In the genomic region with DNA sequence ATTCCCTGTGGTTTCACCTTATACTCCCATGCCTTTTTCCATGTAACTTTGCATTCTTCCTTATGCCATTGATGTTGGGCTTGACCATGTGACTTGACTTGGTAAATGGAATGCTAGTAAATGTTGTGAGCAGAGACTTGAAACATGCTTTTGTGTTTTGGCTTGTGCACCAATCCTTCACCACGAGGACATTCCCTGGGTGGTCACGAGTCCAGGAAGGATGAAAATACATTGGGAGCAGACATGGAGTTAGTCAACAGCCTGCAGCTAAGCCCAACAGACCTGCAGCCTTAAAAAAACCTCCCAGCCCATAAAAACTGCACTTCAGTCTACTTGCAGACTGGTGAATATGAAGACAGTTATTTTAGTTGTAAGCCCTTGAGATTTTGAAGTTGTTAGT, we compare ENCODE assay signal across 28 cellular contexts.
A peak's percentile ranks its signal among the peaks of the same experiment; 100 is the strongest.
DNase-seq lines count a peak whose midpoint lies in the region; ATAC-seq, FAIRE-seq and TF ChIP-seq lines count a peak whose summit lies in the region.
"Had no signal": no experiment of that assay in that cellular context is flagged by ENCODE, and none has a peak within 500 bp of the region (broad histone marks: within the 10 kb centered on the region; RNA-seq: fewer than 3 reads in every experiment).

No MANE protein-coding gene starts in this region.

- H2BK15ac ChIP-seq in H1 (ENCODE audit: low read length), result no peak overlapping the region

- H3K27me3 ChIP-seq in H1 (replicated peaks in 1 of 4; ENCODE audit: control insufficient read depth in 3 of 4, extremely low read depth in 1 of 4, insufficient read depth in 3 of 4, low read length in 3 of 4), result no peaks in the 10 kb centered on the region
- H3K27me3 ChIP-seq in testis, result no peaks in the 10 kb centered on the region
- H3K27me3 ChIP-seq: BE2C, transverse colon had no signal

- H3K9ac ChIP-seq in H1 (replicated peaks in 1 of 4; ENCODE audit: extremely low read depth in 1 of 4, low read depth in 3 of 4, low read length in 3 of 4), result no peak overlapping the region

- CTCF ChIA-PET in H1 (lab: Charles Lee; ENCODE audit: partially characterized antibody), result interaction anchor here (1.3 kb wide), 1 partner anchor 12 kb away, joined by 3 read pairs; no protein-coding TSS in a partner anchor

- H3K4me2 ChIP-seq in H1 (ENCODE audit: insufficient read depth in 1 of 2, low read depth in 2 of 2, low read length in 2 of 2), result no peak overlapping the region

- no peak overlapping the region for H3K14ac ChIP-seq in H1 (ENCODE audit: insufficient read length)

- H3K56ac ChIP-seq in H1 (replicated peaks; ENCODE audit: insufficient read length, low read depth, low read length), result no peak overlapping the region

- H3K4ac ChIP-seq in H1 (replicated peaks; ENCODE audit: insufficient read length, low read depth, low read length), result no peak overlapping the region

- no peak for FAIRE-seq in H1 (lab: Jason Lieb, UNC)
- FAIRE-seq: islet of Langerhans had no signal

- H3K18ac ChIP-seq in H1 (ENCODE audit: extremely low read depth, low read length), result no peak overlapping the region

- no peak for TF ChIP-seq POLR2A in H1 (IDR thresholded peaks at IDR 0.05; ENCODE audit: control extremely low read depth in 1 of 2, low read depth in 2 of 2, low read length in 2 of 2)
- no peak for TF ChIP-seq POLR2A in testis (IDR thresholded peaks at IDR 0.05)

- H4K20me1 ChIP-seq in H1 (replicated peaks in 1 of 2; ENCODE audit: control insufficient read depth in 1 of 2, insufficient read depth in 2 of 2, low read length in 2 of 2), result no peaks in the 10 kb centered on the region

- H3K23ac ChIP-seq in H1 (ENCODE audit: insufficient read length), result no peak overlapping the region

- no peak overlapping the region for H4K5ac ChIP-seq in H1 (ENCODE audit: insufficient read length, low read depth, low read length)

- TF ChIP-seq CTCF in H1 (IDR thresholded peaks at IDR 0.05; ENCODE audit: control extremely low read depth in 1 of 3, insufficient read depth in 1 of 3, low read depth in 1 of 3, low read length in 3 of 3), result no peak
- TF ChIP-seq CTCF in testis (IDR thresholded peaks at IDR 0.05), result no peak

- no peak overlapping the region for H2AK5ac ChIP-seq in H1 (ENCODE audit: low read depth, low read length)

- TF ChIP-seq EP300 in H1 (IDR thresholded peaks at IDR 0.05; ENCODE audit: borderline replicate concordance in 1 of 2, low read depth in 2 of 2, low read length in 2 of 2), result no peak

- WGBS in H1 (ENCODE audit: extremely low coverage in 1 of 2, insufficient coverage in 1 of 2, insufficient read length in 1 of 2, insufficient replicate concordance in 2 of 2, low coverage in 1 of 2, low lambda C conversion rate in 2 of 2, missing lambda C conversion rate in 1 of 2), 2 experiments, result 88% methylated on average over 2 of the region's 2 CpGs; no CpG with 5 or more reads in 1 of the 2 experiments
- 53 to 70% methylated on average over 2 of the region's 2 CpGs for WGBS in testis, 2 donors

- no peak overlapping the region for H2BK120ac ChIP-seq in H1 (replicated peaks; ENCODE audit: low read depth, low read length)

- ATAC-seq in GM21619 (IDR thresholded peaks at IDR 0.05; ENCODE audit: unreplicated experiment) (no peak), GM18858 (IDR thresholded peaks at IDR 0.05; ENCODE audit: unreplicated experiment) (no peak), HG02571 (IDR thresholded peaks at IDR 0.05; ENCODE audit: unreplicated experiment) (no peak)
- ATAC-seq: effector memory CD8-positive, alpha-beta T cell; HCT116; naive thymus-derived CD8-positive, alpha-beta T cell; sciatic nerve had no signal

- POLR2A ChIA-PET in H1 (lab: Charles Lee; ENCODE audit: partially characterized antibody), result interaction anchor here (0.7 to 2.1 kb wide), 2 partner anchors 11 to 12 kb away, joined by 3 to 7 read pairs; no protein-coding TSS in a partner anchor

- H3K4me1 ChIP-seq in H1 (replicated peaks in 1 of 4; ENCODE audit: control insufficient read depth in 3 of 4, insufficient read depth in 4 of 4, low read length in 3 of 4) (peaks cover 0 to 8% (median 4%) of the 10 kb centered on the region in 4 experiments; a peak in 2 of 7 replicates), testis (no peaks in the 10 kb centered on the region)
- H3K4me1 ChIP-seq: left ventricle myocardium inferior, transverse colon had no signal

- no peaks in the 10 kb centered on the region for H3K79me2 ChIP-seq in H1 (ENCODE audit: control insufficient read depth in 1 of 2, insufficient read depth in 2 of 2, low read length in 2 of 2)

- TF ChIP-seq RAD21 in H1 (IDR thresholded peaks at IDR 0.05 in 1 of 2, conservative IDR thresholded peaks at IDR 0.05 in 1 of 2; ENCODE audit: low read depth in 2 of 2, low read length in 2 of 2), result no peak

- no peaks in the 10 kb centered on the region for H3K79me1 ChIP-seq in H1 (ENCODE audit: low read depth, low read length)

- no peak overlapping the region for H4K8ac ChIP-seq in H1 (ENCODE audit: extremely low read depth, insufficient read depth, low read length)

- no peak overlapping the region for H4K91ac ChIP-seq in H1 (replicated peaks; ENCODE audit: insufficient read length, low read length)

- H3K23me2 ChIP-seq in H1 (ENCODE audit: low read depth, low read length), result no peaks in the 10 kb centered on the region

- H3K36me3 ChIP-seq in H1 (ENCODE audit: control insufficient read depth in 2 of 4, insufficient read depth in 4 of 4, low read length in 3 of 4), result no peaks in the 10 kb centered on the region
- no peaks in the 10 kb centered on the region for H3K36me3 ChIP-seq in testis (ENCODE audit: low read depth, missing control alignments)
- H3K36me3 ChIP-seq: BE2C, left ventricle myocardium inferior, transverse colon had no signal

- no peak overlapping the region for H2BK5ac ChIP-seq in H1 (ENCODE audit: low read depth, low read length)

- no peak overlapping the region for H2AFZ ChIP-seq in H1 (ENCODE audit: low read length)

- H3K4me3 ChIP-seq in H1 (ENCODE audit: extremely low read depth in 1 of 4, insufficient read depth in 2 of 4, low read depth in 3 of 4, low read length in 4 of 4) (no peak overlapping the region), testis (no peak overlapping the region)
- H3K4me3 ChIP-seq: left ventricle myocardium inferior, transverse colon had no signal

- 0 out of 2 replicates have a peak overlapping the region, but pooled peaks have one; percentile 2 for H2BK20ac ChIP-seq in H1 (ENCODE audit: low read length)

- intact Hi-C loops in testis (cut with DNase I; ENCODE audit: low total_unique reads), result no loop called here

- no peak overlapping the region for H2BK12ac ChIP-seq in H1 (ENCODE audit: low read depth, low read length)

- H3K9me3 ChIP-seq in H1 (ENCODE audit: insufficient read depth in 2 of 2, low read depth in 1 of 2, low read length in 1 of 2), result no peaks in the 10 kb centered on the region
- no peaks in the 10 kb centered on the region for H3K9me3 ChIP-seq in testis
- H3K9me3 ChIP-seq: BE2C, transverse colon had no signal

- peak; percentile 3 for DNase-seq in GM04503 (ENCODE audit: low read depth)
- peak; percentile 36 for DNase-seq in M059J (ENCODE audit: low read depth)
- no peak for DNase-seq in H1 (ENCODE audit: low read depth in 1 of 2, low spot score in 2 of 2)
- peak; percentile 30 for DNase-seq in renal cortical epithelial cell (ENCODE audit: low read depth)
- DNase-seq in testis, result no peak
- DNase-seq: ACHN; activated CD4-positive, alpha-beta T cell treated with anti-CD3 and anti-CD28 coated beads, Interleukin-2, amount 10 ng/mL, durations not matched to agents 24 days and 14 days; activated effector memory CD4-positive, alpha-beta T cell treated with anti-CD3 and anti-CD28 coated beads, Interleukin-2, amount 50 U/mL, for 16 hours; activated T-cell treated with anti-CD3 and anti-CD28 coated beads, Interleukin-2, amount 50 U/mL, for 1 hour; BE2C; caudate nucleus; CD8-positive, alpha-beta memory T cell; effector memory CD8-positive, alpha-beta T cell; erythroblast; head of caudate nucleus; left ventricle myocardium inferior; naive thymus-derived CD8-positive, alpha-beta T cell; NCI-H146; NCI-H2107; NCI-H748 treated with DMSO at 0.1 percent for 48 hours; stimulated activated CD4-positive, alpha-beta T cell treated with anti-CD3 and anti-CD28 coated beads, Interleukin-4, amount 100 ng/mL, for 4 hours; transverse colon had no signal

- H3K27ac ChIP-seq in H1 (ENCODE audit: low read depth, low read length) (no peak overlapping the region), testis (no peak overlapping the region)
- H3K27ac ChIP-seq: left ventricle myocardium inferior, transverse colon had no signal

TF ChIP-seq in H1, 55 proteins besides CTCF, POLR2A, EP300 and RAD21:
- TF ChIP-seq EGR1 (IDR thresholded peaks at IDR 0.05; ENCODE audit: borderline replicate concordance, low read depth, low read length) (no peak), KDM4A (IDR thresholded peaks at IDR 0.05; ENCODE audit: low read depth, low read length, severe bottlenecking) (no peak), KDM1A (IDR thresholded peaks at IDR 0.05; ENCODE audit: borderline replicate concordance, low read length) (no peak), GTF2F1 (IDR thresholded peaks at IDR 0.05; ENCODE audit: borderline replicate concordance, low read depth, low read length) (no peak), SIN3A (conservative IDR thresholded peaks at IDR 0.05 in 1 of 2, IDR thresholded peaks at IDR 0.05 in 1 of 2; ENCODE audit: low read depth in 1 of 2, low read length in 2 of 2) (no peak), RXRA (IDR thresholded peaks at IDR 0.05; ENCODE audit: insufficient read depth, low read depth, low read length) (no peak)
- TF ChIP-seq, protein P1, sequence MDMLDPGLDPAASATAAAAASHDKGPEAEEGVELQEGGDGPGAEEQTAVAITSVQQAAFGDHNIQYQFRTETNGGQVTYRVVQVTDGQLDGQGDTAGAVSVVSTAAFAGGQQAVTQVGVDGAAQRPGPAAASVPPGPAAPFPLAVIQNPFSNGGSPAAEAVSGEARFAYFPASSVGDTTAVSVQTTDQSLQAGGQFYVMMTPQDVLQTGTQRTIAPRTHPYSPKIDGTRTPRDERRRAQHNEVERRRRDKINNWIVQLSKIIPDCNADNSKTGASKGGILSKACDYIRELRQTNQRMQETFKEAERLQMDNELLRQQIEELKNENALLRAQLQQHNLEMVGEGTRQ (IDR thresholded peaks at IDR 0.05; ENCODE audit: low read length), result no peak
TF ChIP-seq in H1: peak in this region for 0.

Comparison
In these comparisons a context has a peak if more than half of its experiments do, and no peak if none do; other contexts are left out.
1. DNase-seq: peak in GM04503 (single experiment), M059J (single experiment) and renal cortical epithelial cell (single experiment); none in H1 (0 of 2) and testis (single experiment).